ENCODE assay signal across 1 cellular context in the genomic region with DNA sequence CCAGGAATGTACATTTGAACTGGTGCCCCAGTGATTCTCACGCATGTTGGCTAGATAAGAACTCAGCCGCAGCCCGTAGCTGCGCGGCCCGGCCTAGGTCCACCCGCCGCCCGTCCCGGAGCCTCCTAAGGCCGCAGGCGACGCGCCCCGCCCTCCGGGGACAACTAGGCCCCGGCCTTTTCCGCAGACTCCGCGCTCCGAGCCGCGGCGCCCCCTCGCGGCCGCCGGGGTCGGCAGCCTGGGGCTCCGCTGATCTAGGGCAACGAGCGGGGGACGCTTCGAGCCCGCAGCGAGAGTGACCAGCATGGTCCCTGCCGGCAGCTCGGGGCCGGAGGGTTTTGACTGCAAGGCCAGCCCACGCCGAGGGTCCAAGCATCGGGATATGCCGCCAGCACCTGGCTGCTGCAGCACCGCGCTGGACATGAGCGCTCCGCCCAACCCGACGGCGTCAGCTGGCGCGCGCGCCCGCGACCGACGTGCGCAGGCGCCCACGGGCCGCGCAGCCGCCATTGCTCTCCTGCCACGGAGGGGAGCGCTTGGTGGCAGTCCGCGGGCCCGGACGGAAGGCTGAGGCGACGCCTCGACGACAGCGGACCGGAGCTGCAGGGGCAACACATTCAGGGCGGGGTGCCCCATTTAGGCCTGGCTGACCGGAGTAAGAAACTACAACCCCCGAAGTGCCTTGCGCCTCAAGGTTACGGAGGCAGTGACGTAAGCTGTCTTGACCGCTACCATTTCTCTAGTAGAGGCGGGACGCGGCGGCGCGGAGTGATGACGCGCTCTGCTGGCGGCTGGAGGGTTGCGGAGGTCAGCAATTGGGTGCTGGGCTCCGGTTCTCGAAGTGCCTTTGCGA.
TF ChIP-seq lines count a peak whose summit lies in the region.

A gene with protein sequence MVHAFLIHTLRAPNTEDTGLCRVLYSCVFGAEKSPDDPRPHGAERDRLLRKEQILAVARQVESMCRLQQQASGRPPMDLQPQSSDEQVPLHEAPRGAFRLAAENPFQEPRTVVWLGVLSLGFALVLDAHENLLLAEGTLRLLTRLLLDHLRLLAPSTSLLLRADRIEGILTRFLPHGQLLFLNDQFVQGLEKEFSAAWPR (plus strand): TSS at position 500 of the 853 bp plus-strand sequence. CDS start 1,571 bp downstream, outside the sequence.

TF ChIP-seq in HepG2, 621 proteins besides CTCF, POLR2A, EP300 and RAD21 (continued from another document and continues in another):
- peak; percentile 94; the same call in 1 of the 2 replicates for TF ChIP-seq TIGD3 (CRISPR knock-in tag; IDR thresholded peaks at IDR 0.05; ENCODE audit: borderline replicate concordance)
- 0 out of 2 replicates have a peak, but pooled peaks have one; percentile 31 for TF ChIP-seq ZNF512 (CRISPR knock-in tag; IDR thresholded peaks at IDR 0.05)
- TF ChIP-seq, protein P1, sequence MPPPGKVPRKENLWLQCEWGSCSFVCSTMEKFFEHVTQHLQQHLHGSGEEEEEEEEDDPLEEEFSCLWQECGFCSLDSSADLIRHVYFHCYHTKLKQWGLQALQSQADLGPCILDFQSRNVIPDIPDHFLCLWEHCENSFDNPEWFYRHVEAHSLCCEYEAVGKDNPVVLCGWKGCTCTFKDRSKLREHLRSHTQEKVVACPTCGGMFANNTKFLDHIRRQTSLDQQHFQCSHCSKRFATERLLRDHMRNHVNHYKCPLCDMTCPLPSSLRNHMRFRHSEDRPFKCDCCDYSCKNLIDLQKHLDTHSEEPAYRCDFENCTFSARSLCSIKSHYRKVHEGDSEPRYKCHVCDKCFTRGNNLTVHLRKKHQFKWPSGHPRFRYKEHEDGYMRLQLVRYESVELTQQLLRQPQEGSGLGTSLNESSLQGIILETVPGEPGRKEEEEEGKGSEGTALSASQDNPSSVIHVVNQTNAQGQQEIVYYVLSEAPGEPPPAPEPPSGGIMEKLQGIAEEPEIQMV (CRISPR knock-in tag; IDR thresholded peaks at IDR 0.05; ENCODE audit: low read depth): peak; percentile 90; the same call in 1 of the 2 replicates
- no peak for TF ChIP-seq ZNF484 (CRISPR knock-in tag; IDR thresholded peaks at IDR 0.05; ENCODE audit: borderline replicate concordance, low read depth)
- TF ChIP-seq, protein P2, sequence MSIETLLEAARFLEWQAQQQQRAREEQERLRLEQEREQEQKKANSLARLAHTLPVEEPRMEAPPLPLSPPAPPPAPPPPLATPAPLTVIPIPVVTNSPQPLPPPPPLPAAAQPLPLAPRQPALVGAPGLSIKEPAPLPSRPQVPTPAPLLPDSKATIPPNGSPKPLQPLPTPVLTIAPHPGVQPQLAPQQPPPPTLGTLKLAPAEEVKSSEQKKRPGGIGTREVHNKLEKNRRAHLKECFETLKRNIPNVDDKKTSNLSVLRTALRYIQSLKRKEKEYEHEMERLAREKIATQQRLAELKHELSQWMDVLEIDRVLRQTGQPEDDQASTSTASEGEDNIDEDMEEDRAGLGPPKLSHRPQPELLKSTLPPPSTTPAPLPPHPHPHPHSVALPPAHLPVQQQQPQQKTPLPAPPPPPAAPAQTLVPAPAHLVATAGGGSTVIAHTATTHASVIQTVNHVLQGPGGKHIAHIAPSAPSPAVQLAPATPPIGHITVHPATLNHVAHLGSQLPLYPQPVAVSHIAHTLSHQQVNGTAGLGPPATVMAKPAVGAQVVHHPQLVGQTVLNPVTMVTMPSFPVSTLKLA (IDR thresholded peaks at IDR 0.05): 0 out of 2 replicates have a peak, but pooled peaks have one; percentile 11
- peak; percentile 77; the same call in 1 of the 2 replicates for TF ChIP-seq RXRB (CRISPR knock-in tag; IDR thresholded peaks at IDR 0.05; ENCODE audit: borderline replicate concordance)
- peak; percentile 96; the same call in 1 of the 2 replicates for TF ChIP-seq ZNF616 (CRISPR knock-in tag; IDR thresholded peaks at IDR 0.05; ENCODE audit: low read depth)
- TF ChIP-seq ZFX (CRISPR knock-in tag; IDR thresholded peaks at IDR 0.05; ENCODE audit: low read depth): peak; percentile 100
- TF ChIP-seq TOE1 (CRISPR knock-in tag; IDR thresholded peaks at IDR 0.05): peak; percentile 95; the same call in 1 of the 2 replicates
- TF ChIP-seq YY1 (IDR thresholded peaks at IDR 0.05; ENCODE audit: insufficient read depth, insufficient replicate concordance, low read depth, low read length): peak; percentile 99
- peak; percentile 95 for TF ChIP-seq TRAFD1 (CRISPR knock-in tag; IDR thresholded peaks at IDR 0.05; ENCODE audit: borderline replicate concordance)
- TF ChIP-seq ZNF724P (CRISPR knock-in tag; IDR thresholded peaks at IDR 0.05; ENCODE audit: borderline replicate concordance): peak; percentile 78; the same call in 1 of the 2 replicates
- peak; percentile 86; the same call in 1 of the 2 replicates for TF ChIP-seq ZBTB39 (CRISPR knock-in tag; IDR thresholded peaks at IDR 0.05)
- peak; percentile 82; the same call in 1 of the 2 replicates for TF ChIP-seq ZSCAN9 (CRISPR knock-in tag; IDR thresholded peaks at IDR 0.05; ENCODE audit: borderline replicate concordance)
- TF ChIP-seq SRSF9 (IDR thresholded peaks at IDR 0.05; ENCODE audit: borderline replicate concordance, insufficient read depth, low read depth, low read length, poor library complexity, severe bottlenecking): no peak
- no peak for TF ChIP-seq ZNF17 (CRISPR knock-in tag; IDR thresholded peaks at IDR 0.05)
- TF ChIP-seq MLLT10 (CRISPR knock-in tag; IDR thresholded peaks at IDR 0.05): no peak
- TF ChIP-seq, protein P3, sequence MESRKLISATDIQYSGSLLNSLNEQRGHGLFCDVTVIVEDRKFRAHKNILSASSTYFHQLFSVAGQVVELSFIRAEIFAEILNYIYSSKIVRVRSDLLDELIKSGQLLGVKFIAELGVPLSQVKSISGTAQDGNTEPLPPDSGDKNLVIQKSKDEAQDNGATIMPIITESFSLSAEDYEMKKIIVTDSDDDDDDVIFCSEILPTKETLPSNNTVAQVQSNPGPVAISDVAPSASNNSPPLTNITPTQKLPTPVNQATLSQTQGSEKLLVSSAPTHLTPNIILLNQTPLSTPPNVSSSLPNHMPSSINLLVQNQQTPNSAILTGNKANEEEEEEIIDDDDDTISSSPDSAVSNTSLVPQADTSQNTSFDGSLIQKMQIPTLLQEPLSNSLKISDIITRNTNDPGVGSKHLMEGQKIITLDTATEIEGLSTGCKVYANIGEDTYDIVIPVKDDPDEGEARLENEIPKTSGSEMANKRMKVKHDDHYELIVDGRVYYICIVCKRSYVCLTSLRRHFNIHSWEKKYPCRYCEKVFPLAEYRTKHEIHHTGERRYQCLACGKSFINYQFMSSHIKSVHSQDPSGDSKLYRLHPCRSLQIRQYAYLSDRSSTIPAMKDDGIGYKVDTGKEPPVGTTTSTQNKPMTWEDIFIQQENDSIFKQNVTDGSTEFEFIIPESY (CRISPR knock-in tag; IDR thresholded peaks at IDR 0.05): peak; percentile 84
- TF ChIP-seq TFDP1 (CRISPR knock-in tag; IDR thresholded peaks at IDR 0.05; ENCODE audit: borderline replicate concordance): peak; percentile 78
- no peak for TF ChIP-seq PAF1 (CRISPR knock-in tag; IDR thresholded peaks at IDR 0.05)
- TF ChIP-seq ZNF292 (CRISPR knock-in tag; IDR thresholded peaks at IDR 0.05; ENCODE audit: borderline replicate concordance, low read depth): no peak
- peak; percentile 93; the same call in 1 of the 2 replicates for TF ChIP-seq NR1H2 (CRISPR knock-in tag; IDR thresholded peaks at IDR 0.05; ENCODE audit: borderline replicate concordance, low read depth)
- TF ChIP-seq MYNN (CRISPR knock-in tag; IDR thresholded peaks at IDR 0.05; ENCODE audit: low read depth): no peak; the same call in 1 of the 2 replicates
- peak; percentile 94 for TF ChIP-seq NR2F6 (IDR thresholded peaks at IDR 0.05)
- peak; percentile 97 for TF ChIP-seq NR2F6 (CRISPR knock-in tag; IDR thresholded peaks at IDR 0.05)
- TF ChIP-seq, protein P4, sequence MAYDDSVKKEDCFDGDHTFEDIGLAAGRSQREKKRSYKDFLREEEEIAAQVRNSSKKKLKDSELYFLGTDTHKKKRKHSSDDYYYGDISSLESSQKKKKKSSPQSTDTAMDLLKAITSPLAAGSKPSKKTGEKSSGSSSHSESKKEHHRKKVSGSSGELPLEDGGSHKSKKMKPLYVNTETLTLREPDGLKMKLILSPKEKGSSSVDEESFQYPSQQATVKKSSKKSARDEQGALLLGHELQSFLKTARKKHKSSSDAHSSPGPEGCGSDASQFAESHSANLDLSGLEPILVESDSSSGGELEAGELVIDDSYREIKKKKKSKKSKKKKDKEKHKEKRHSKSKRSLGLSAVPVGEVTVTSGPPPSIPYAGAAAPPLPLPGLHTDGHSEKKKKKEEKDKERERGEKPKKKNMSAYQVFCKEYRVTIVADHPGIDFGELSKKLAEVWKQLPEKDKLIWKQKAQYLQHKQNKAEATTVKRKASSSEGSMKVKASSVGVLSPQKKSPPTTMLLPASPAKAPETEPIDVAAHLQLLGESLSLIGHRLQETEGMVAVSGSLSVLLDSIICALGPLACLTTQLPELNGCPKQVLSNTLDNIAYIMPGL (CRISPR knock-in tag; IDR thresholded peaks at IDR 0.05; ENCODE audit: borderline replicate concordance in 1 of 2, low read depth in 1 of 2): peak; percentile 100
- TF ChIP-seq, protein P5, sequence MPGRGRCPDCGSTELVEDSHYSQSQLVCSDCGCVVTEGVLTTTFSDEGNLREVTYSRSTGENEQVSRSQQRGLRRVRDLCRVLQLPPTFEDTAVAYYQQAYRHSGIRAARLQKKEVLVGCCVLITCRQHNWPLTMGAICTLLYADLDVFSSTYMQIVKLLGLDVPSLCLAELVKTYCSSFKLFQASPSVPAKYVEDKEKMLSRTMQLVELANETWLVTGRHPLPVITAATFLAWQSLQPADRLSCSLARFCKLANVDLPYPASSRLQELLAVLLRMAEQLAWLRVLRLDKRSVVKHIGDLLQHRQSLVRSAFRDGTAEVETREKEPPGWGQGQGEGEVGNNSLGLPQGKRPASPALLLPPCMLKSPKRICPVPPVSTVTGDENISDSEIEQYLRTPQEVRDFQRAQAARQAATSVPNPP (CRISPR knock-in tag; IDR thresholded peaks at IDR 0.05): peak; percentile 93; the same call in 1 of the 2 replicates
- peak; percentile 76 for TF ChIP-seq ZNF160 (CRISPR knock-in tag; IDR thresholded peaks at IDR 0.05)
- peak; percentile 43 for TF ChIP-seq SOX5 (CRISPR knock-in tag; IDR thresholded peaks at IDR 0.05; ENCODE audit: borderline replicate concordance)
- TF ChIP-seq PBX3 (CRISPR knock-in tag; IDR thresholded peaks at IDR 0.05; ENCODE audit: borderline replicate concordance): peak; percentile 54; the same call in 1 of the 2 replicates
- TF ChIP-seq KLF13 (CRISPR knock-in tag; IDR thresholded peaks at IDR 0.05): peak; percentile 66; the same call in 1 of the 2 replicates
